22 cellular contexts compared by ENCODE assay signal in the genomic region with DNA sequence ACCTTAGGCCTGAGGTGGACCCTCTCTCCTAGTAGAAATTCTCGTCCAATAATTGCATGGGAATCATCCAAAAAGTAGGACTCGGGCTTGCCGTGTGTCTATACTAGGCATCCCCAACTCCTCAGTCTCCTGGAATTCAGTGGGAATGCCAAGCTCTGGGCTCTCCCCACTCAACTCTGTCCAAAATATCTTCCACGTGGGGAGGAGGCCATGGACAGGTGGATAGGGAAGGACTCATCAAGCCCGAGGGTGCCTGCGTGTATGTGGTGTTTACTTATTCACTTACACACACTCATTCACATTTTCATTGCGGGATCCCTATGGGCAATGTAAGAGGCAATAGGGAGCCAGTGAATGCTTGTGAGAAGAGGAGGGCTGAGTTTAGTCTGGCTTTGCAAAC.
"Had no signal": no experiment of that assay in that cellular context is flagged by ENCODE, and none has a peak within 500 bp of the region (broad histone marks: within the 10 kb centered on the region; RNA-seq: fewer than 3 reads in every experiment).

No MANE protein-coding gene starts in this region.

- H3K36me3 Mint-ChIP-seq: memory B cell; naive thymus-derived CD8-positive, alpha-beta T cell; stimulated activated effector memory CD8-positive, alpha-beta T cell treated with anti-CD3 and anti-CD28 coated beads, Interleukin-12 subunit alpha, Interleukin-12 subunit beta, amount 100 ng/mL, for 72 hours had no signal

- H3K4me1 Mint-ChIP-seq: stimulated activated effector memory CD8-positive, alpha-beta T cell treated with anti-CD3 and anti-CD28 coated beads, Interleukin-12 subunit alpha, Interleukin-12 subunit beta, amount 100 ng/mL, for 72 hours had no signal

- H3K4me3 Mint-ChIP-seq: memory B cell; naive thymus-derived CD8-positive, alpha-beta T cell; stimulated activated effector memory CD8-positive, alpha-beta T cell treated with anti-CD3 and anti-CD28 coated beads, Interleukin-12 subunit alpha, Interleukin-12 subunit beta, amount 100 ng/mL, for 72 hours had no signal

- H3K36me3 ChIP-seq: gastrocnemius medialis, right atrium auricular region, stomach, thyroid gland had no signal

- H3K9me3 ChIP-seq: gastrocnemius medialis, right atrium auricular region, stomach, thyroid gland had no signal

- H3K79me2 ChIP-seq: parathyroid adenoma had no signal

- H2AFZ ChIP-seq: parathyroid adenoma had no signal

- H3K27ac Mint-ChIP-seq: memory B cell; naive thymus-derived CD8-positive, alpha-beta T cell; progenitor cell of endocrine pancreas; stimulated activated effector memory CD8-positive, alpha-beta T cell treated with anti-CD3 and anti-CD28 coated beads, Interleukin-12 subunit alpha, Interleukin-12 subunit beta, amount 100 ng/mL, for 72 hours had no signal

- DNase-seq: cerebellar nuclear complex; cortex of kidney; effector CD4-positive, alpha-beta T cell; foreskin fibroblast; gastrocnemius medialis; head of caudate nucleus; left ventricle myocardium superior; midbrain; naive thymus-derived CD8-positive, alpha-beta T cell; stimulated activated CD4-positive, alpha-beta T cell treated with anti-CD3 and anti-CD28 coated beads, Interleukin-2, amount 100 ng/mL, for 24 hours; stimulated activated CD4-positive, alpha-beta T cell treated with anti-CD3 and anti-CD28 coated beads, Interleukin-4, amount 100 ng/mL, for 24 hours; stimulated activated naive CD4-positive, alpha-beta T cell treated with Interleukin-2 at 50 U/mL for 16 hours; stomach; thyroid gland; trophoblast cell had no signal

- H3K4me3 ChIP-seq: gastrocnemius medialis, lung, right atrium auricular region, stomach, thyroid gland had no signal

- H3K9ac ChIP-seq: parathyroid adenoma had no signal

- H3K27me3 ChIP-seq: right atrium auricular region, stomach, thyroid gland had no signal

- ATAC-seq: gastrocnemius medialis; left ventricle myocardium superior; naive thymus-derived CD8-positive, alpha-beta T cell; sciatic nerve; stimulated activated effector memory CD8-positive, alpha-beta T cell treated with anti-CD3 and anti-CD28 coated beads, Interleukin-12 subunit alpha, Interleukin-12 subunit beta, amount 100 ng/mL, for 72 hours had no signal

- H3K27ac ChIP-seq: gastrocnemius medialis, parathyroid adenoma, right atrium auricular region, stomach, thyroid gland had no signal
